ENCODE assay signal across 19 cellular contexts in the genomic region with DNA sequence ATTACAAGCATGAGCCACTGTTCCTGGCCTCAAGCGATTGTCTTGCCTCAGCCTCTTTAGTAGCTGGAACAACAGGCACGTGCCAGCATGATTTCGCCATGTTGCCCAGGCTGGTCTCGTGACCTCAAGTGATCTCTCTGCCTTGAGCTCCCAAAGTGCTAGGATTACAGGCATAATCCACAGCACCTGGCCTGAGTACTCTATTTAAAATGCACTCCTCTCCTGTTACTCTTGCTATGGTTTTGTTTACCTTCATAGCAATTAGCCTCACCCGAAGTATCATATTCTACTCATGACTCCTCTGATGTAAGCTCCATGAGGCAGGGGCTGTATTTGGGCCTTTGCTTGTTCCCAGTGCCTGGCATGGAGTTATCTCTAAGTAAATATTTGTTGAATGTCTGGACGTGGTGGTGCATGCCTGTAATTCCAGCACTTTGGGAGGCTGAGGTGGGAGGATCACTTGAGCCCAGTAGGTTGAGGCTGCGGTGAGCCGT.
DNase-seq lines count a peak whose midpoint lies in the region; ATAC-seq, FAIRE-seq and TF ChIP-seq lines count a peak whose summit lies in the region.
"Had no signal": no experiment of that assay in that cellular context is flagged by ENCODE, and none has a peak within 500 bp of the region (broad histone marks: within the 10 kb centered on the region; RNA-seq: fewer than 3 reads in every experiment).

No MANE protein-coding gene starts in this region.

- no peak for TF ChIP-seq CTCF in left lung (IDR thresholded peaks at IDR 0.05)

- DNase-seq in DMS 273 (lab: John Stamatoyannopoulos, UW; ENCODE audit: unreplicated experiment) (peak; percentile 52), NCI-H1092 treated with DMSO at 0.1 percent for 48 hours (lab: John Stamatoyannopoulos, UW) (peak; percentile 45), NCI-H524 treated with DMSO at 0.1 percent for 48 hours (lab: John Stamatoyannopoulos, UW) (peak; percentile 29), left lung (peak in 1 of 2 donors; percentile 67), H54 (ENCODE audit: insufficient read length, low spot score) (no peak)
- DNase-seq: activated CD8-positive, alpha-beta memory T cell treated with anti-CD3 and anti-CD28 coated beads for 24 hours; activated naive CD4-positive, alpha-beta T cell; body of pancreas; effector memory CD8-positive, alpha-beta T cell; GF-D8; kidney; NCI-H526 treated with DMSO at 0.1 percent for 48 hours; stimulated activated CD4-positive, alpha-beta T cell treated with anti-CD3 and anti-CD28 coated beads, Interleukin-4, amount 100 ng/mL, for 1 hour had no signal

- H3K36me3 ChIP-seq in left lung = no peaks in the 10 kb centered on the region
- H3K36me3 ChIP-seq: SJSA1, vagina had no signal

- TF ChIP-seq POLR2A in H54 (IDR thresholded peaks at IDR 0.05; ENCODE audit: low read depth, low read length) = no peak

- H3K27me3 ChIP-seq in left lung = no peaks in the 10 kb centered on the region
- H3K27me3 ChIP-seq: body of pancreas, SJSA1, vagina had no signal

- peak; percentile 57 for ATAC-seq in left lung
- ATAC-seq in GM19455 (IDR thresholded peaks at IDR 0.05; ENCODE audit: unreplicated experiment) = no peak
- no peak for ATAC-seq in GM18511 (IDR thresholded peaks at IDR 0.05; ENCODE audit: unreplicated experiment)
- no peak for ATAC-seq in HG02678 (IDR thresholded peaks at IDR 0.05; ENCODE audit: unreplicated experiment)
- ATAC-seq: body of pancreas; effector memory CD8-positive, alpha-beta T cell; stimulated activated effector memory CD8-positive, alpha-beta T cell treated with anti-CD3 and anti-CD28 coated beads, Interleukin-12 subunit alpha, Interleukin-12 subunit beta, amount 100 ng/mL, for 72 hours had no signal

- no peak overlapping the region for H3K4me3 ChIP-seq in left lung
- H3K4me3 ChIP-seq: body of pancreas, SJSA1, vagina had no signal

- no peaks in the 10 kb centered on the region for H3K9me3 ChIP-seq in left lung
- H3K9me3 ChIP-seq: body of pancreas, SJSA1, vagina had no signal

- peak overlapping the region in 1 of 2 donors; percentile 13 for H3K27ac ChIP-seq in left lung
- H3K27ac ChIP-seq: body of pancreas, SJSA1, vagina had no signal

- H3K4me1 ChIP-seq in left lung = no peaks in the 10 kb centered on the region
- H3K4me1 ChIP-seq: SJSA1, vagina had no signal

- FAIRE-seq in H54 (lab: Jason Lieb, UNC) = no peak
- FAIRE-seq: kidney had no signal

- intact Hi-C loops in left lung (cut with DNase I) = no loop called here
